In the genomic region with DNA sequence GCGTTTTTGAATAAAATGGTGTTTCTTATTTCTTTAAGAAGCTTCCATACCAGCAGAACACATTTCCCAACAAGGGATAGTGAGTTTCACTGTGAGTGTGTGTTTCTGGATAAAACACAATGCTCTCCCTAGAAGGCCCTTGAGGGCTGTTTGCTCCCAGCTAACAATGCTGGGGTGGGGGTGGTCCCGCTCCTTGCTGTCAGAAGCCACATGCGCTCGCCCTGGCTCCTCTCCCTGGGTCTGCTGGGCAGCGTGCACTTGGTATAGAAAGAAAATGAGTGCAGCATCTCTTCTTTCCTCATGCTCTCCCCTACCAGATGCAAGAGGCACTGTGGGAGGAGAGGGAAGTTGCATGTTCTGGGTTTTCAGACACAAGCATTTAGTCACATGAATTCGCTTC, we compare ENCODE assay signal across 18 cellular contexts.
DNase-seq lines count a peak whose midpoint lies in the region; ATAC-seq, FAIRE-seq and TF ChIP-seq lines count a peak whose summit lies in the region.
"Had no signal": no experiment of that assay in that cellular context is flagged by ENCODE, and none has a peak within 500 bp of the region (broad histone marks: within the 10 kb centered on the region; RNA-seq: fewer than 3 reads in every experiment).

No MANE protein-coding gene starts in this region.

- no peak overlapping the region for H2BK5ac ChIP-seq in H1 (ENCODE audit: low read depth, low read length)

- DNase-seq in DND-41 (no peak), H1 (ENCODE audit: low read depth in 1 of 2, low spot score in 2 of 2) (no peak), iPS-NIHi11 (ENCODE audit: low spot score) (peak; percentile 23), NCI-H748 (lab: John Stamatoyannopoulos, UW; ENCODE audit: unreplicated experiment) (no peak)
- DNase-seq in stimulated activated naive CD8-positive, alpha-beta T cell treated with anti-CD3 and anti-CD28 coated beads, Interleukin-15, Interleukin-2, amounts not matched to agents 100 U/mL and 50 U/mL, for 24 hours: no peak
- DNase-seq: 8988T; AML-193; Caco-2; CD8-positive, alpha-beta memory T cell; GOT3; HCEC 1CT; HFFc6 had no signal

- H4K20me1 ChIP-seq in DND-41 (ENCODE audit: insufficient read depth, low read length) (no peaks in the 10 kb centered on the region), H1 (replicated peaks in 1 of 2; ENCODE audit: control insufficient read depth in 1 of 2, insufficient read depth in 2 of 2, low read length in 2 of 2) (no peaks in the 10 kb centered on the region)
- H4K20me1 ChIP-seq: BLaER1 had no signal

- peaks cover 47% of the 10 kb centered on the region for H3K4me1 ChIP-seq in DND-41 (ENCODE audit: insufficient read depth, low read length)
- H3K4me1 ChIP-seq in HUES48 (ENCODE audit: control insufficient read depth, insufficient read depth, low read length): peaks cover 34% of the 10 kb centered on the region
- H3K4me1 ChIP-seq in H1 (replicated peaks in 1 of 4; ENCODE audit: control insufficient read depth in 3 of 4, insufficient read depth in 4 of 4, low read length in 3 of 4): peaks cover 0 to 22% (median 19%) of the 10 kb centered on the region in 4 experiments; a peak in 5 of 7 replicates
- H3K4me1 ChIP-seq: Caco-2 had no signal

- POLR2A ChIA-PET in H1 (lab: Charles Lee; ENCODE audit: partially characterized antibody): no interaction called here

- no peak overlapping the region for H4K5ac ChIP-seq in H1 (ENCODE audit: insufficient read length, low read depth, low read length)

- H3K23me2 ChIP-seq in H1 (ENCODE audit: low read depth, low read length): no peaks in the 10 kb centered on the region

- no peaks in the 10 kb centered on the region for H3K79me1 ChIP-seq in H1 (ENCODE audit: low read depth, low read length)

- H3K9ac ChIP-seq in DND-41 (ENCODE audit: low read depth, low read length) (no peak overlapping the region), HUES48 (ENCODE audit: low read depth, low read length) (no peak overlapping the region), H1 (replicated peaks in 1 of 4; ENCODE audit: extremely low read depth in 1 of 4, low read depth in 3 of 4, low read length in 3 of 4) (no peak overlapping the region)
- H3K9ac ChIP-seq: BLaER1 had no signal

- TF ChIP-seq CTCF in DND-41 (IDR thresholded peaks at IDR 0.05; ENCODE audit: borderline replicate concordance, extremely low read depth, low read length, poor library complexity, severe bottlenecking) (no peak), H1 (IDR thresholded peaks at IDR 0.05; ENCODE audit: control extremely low read depth in 1 of 3, insufficient read depth in 1 of 3, low read depth in 1 of 3, low read length in 3 of 3) (no peak)

- H3K36me3 ChIP-seq in DND-41 (ENCODE audit: insufficient read depth, low read length) (no peaks in the 10 kb centered on the region), HUES48 (ENCODE audit: control insufficient read depth, insufficient read depth, low read length) (no peaks in the 10 kb centered on the region), H1 (ENCODE audit: control insufficient read depth in 2 of 4, insufficient read depth in 4 of 4, low read length in 3 of 4) (no peaks in the 10 kb centered on the region)
- H3K36me3 ChIP-seq: BLaER1 had no signal

- no peak overlapping the region for H2AK5ac ChIP-seq in H1 (ENCODE audit: low read depth, low read length)

- no peak overlapping the region for H3K14ac ChIP-seq in H1 (ENCODE audit: insufficient read length)

- no peak overlapping the region; the same call in 1 of the 2 replicates for H3K18ac ChIP-seq in H1 (ENCODE audit: extremely low read depth, low read length)

- no peak overlapping the region for H2BK20ac ChIP-seq in H1 (ENCODE audit: low read length)

- TF ChIP-seq EP300 in H1 (IDR thresholded peaks at IDR 0.05; ENCODE audit: borderline replicate concordance in 1 of 2, low read depth in 2 of 2, low read length in 2 of 2): no peak

- H3K4ac ChIP-seq in H1 (replicated peaks; ENCODE audit: insufficient read length, low read depth, low read length): no peak overlapping the region

- no peak for FAIRE-seq in H1 (lab: Jason Lieb, UNC)
- FAIRE-seq: GM12878, GM18507, HTR-8/SVneo had no signal

- ATAC-seq in DND-41 (ENCODE audit: insufficient read depth, low read depth) (no peak), GM21528 (IDR thresholded peaks at IDR 0.05; ENCODE audit: low FRiP score, unreplicated experiment) (no peak)
- no peak for ATAC-seq in stimulated activated naive CD8-positive, alpha-beta T cell treated with anti-CD3 and anti-CD28 coated beads, Interleukin-15, Interleukin-2, amounts not matched to agents 100 U/mL and 50 U/mL, for 24 hours
- ATAC-seq: GM12878 had no signal

- CTCF ChIA-PET in H1 (lab: Charles Lee; ENCODE audit: partially characterized antibody): interaction anchor here (0.8 kb wide), 1 partner anchor 478 kb away, joined by 3 read pairs; no protein-coding TSS in a partner anchor

- H2AFZ ChIP-seq in DND-41 (ENCODE audit: low read depth, low read length): peak overlapping the region; percentile 18; the same call in 1 of the 2 replicates
- 0 out of 2 replicates have a peak overlapping the region, but pooled peaks have one; percentile 2 for H2AFZ ChIP-seq in H1 (ENCODE audit: low read length)

- WGBS in H1 (ENCODE audit: extremely low coverage in 1 of 2, insufficient coverage in 1 of 2, insufficient read length in 1 of 2, insufficient replicate concordance in 2 of 2, low coverage in 1 of 2, low lambda C conversion rate in 2 of 2, missing lambda C conversion rate in 1 of 2), 2 experiments: 64% methylated on average over 5 of the region's 6 CpGs; no CpG with 5 or more reads in 1 of the 2 experiments

- no peak overlapping the region for H3K23ac ChIP-seq in H1 (ENCODE audit: insufficient read length)

- H3K4me2 ChIP-seq in DND-41 (ENCODE audit: insufficient read depth, low read length): no peak overlapping the region
- peak overlapping the region in 1 of 2 experiments; percentile 27; a peak in 1 of 4 replicates for H3K4me2 ChIP-seq in H1 (ENCODE audit: insufficient read depth in 1 of 2, low read depth in 2 of 2, low read length in 2 of 2)

- TF ChIP-seq POLR2A in H1 (IDR thresholded peaks at IDR 0.05; ENCODE audit: control extremely low read depth in 1 of 2, low read depth in 2 of 2, low read length in 2 of 2): no peak

- H3K79me2 ChIP-seq in DND-41 (ENCODE audit: insufficient read depth, low read length) (no peaks in the 10 kb centered on the region), H1 (ENCODE audit: control insufficient read depth in 1 of 2, insufficient read depth in 2 of 2, low read length in 2 of 2) (no peaks in the 10 kb centered on the region)

- H3K27me3 ChIP-seq in DND-41 (ENCODE audit: insufficient read depth, low read length, poor library complexity) (no peaks in the 10 kb centered on the region), HUES48 (ENCODE audit: control insufficient read depth, insufficient read depth, low read length) (no peaks in the 10 kb centered on the region), H1 (replicated peaks in 1 of 4; ENCODE audit: control insufficient read depth in 3 of 4, extremely low read depth in 1 of 4, insufficient read depth in 3 of 4, low read length in 3 of 4) (no peaks in the 10 kb centered on the region; a peak in 1 of 7 replicates)
- H3K27me3 ChIP-seq: BLaER1 had no signal

- 0 out of 2 replicates have a peak overlapping the region, but pooled peaks have one; percentile 40 for H2BK12ac ChIP-seq in H1 (ENCODE audit: low read depth, low read length)

- H3K56ac ChIP-seq in H1 (replicated peaks; ENCODE audit: insufficient read length, low read depth, low read length): no peak overlapping the region

- H4K8ac ChIP-seq in H1 (ENCODE audit: extremely low read depth, insufficient read depth, low read length): no peak overlapping the region

- no peak overlapping the region for H2BK120ac ChIP-seq in H1 (replicated peaks; ENCODE audit: low read depth, low read length)

- H3K9me3 ChIP-seq in DND-41 (ENCODE audit: insufficient read depth, low read length, severe bottlenecking): no peaks in the 10 kb centered on the region
- H3K9me3 ChIP-seq in HUES48 (ENCODE audit: control insufficient read depth, insufficient read depth, low read length): no peaks in the 10 kb centered on the region
- no peaks in the 10 kb centered on the region for H3K9me3 ChIP-seq in H1 (ENCODE audit: insufficient read depth in 2 of 2, low read depth in 1 of 2, low read length in 1 of 2)
- H3K9me3 ChIP-seq: BLaER1, Caco-2 had no signal

- H4K91ac ChIP-seq in H1 (replicated peaks; ENCODE audit: insufficient read length, low read length): no peak overlapping the region

- H3K27ac ChIP-seq in DND-41 (ENCODE audit: low read length): peak overlapping the region; percentile 44
- H3K27ac ChIP-seq in HUES48 (ENCODE audit: low read depth, low read length): peak overlapping the region; percentile 80
- no peak overlapping the region for H3K27ac ChIP-seq in H1 (ENCODE audit: low read depth, low read length)
- H3K27ac ChIP-seq: BLaER1 had no signal

- H2BK15ac ChIP-seq in H1 (ENCODE audit: low read length): no peak overlapping the region

- TF ChIP-seq RAD21 in H1 (IDR thresholded peaks at IDR 0.05 in 1 of 2, conservative IDR thresholded peaks at IDR 0.05 in 1 of 2; ENCODE audit: low read depth in 2 of 2, low read length in 2 of 2): no peak

- H3K4me3 ChIP-seq in DND-41 (ENCODE audit: low read depth in 1 of 2, low read length in 2 of 2): no peak overlapping the region
- H3K4me3 ChIP-seq in HUES48 (ENCODE audit: low read depth, low read length): no peak overlapping the region
- no peak overlapping the region for H3K4me3 ChIP-seq in H1 (ENCODE audit: extremely low read depth in 1 of 4, insufficient read depth in 2 of 4, low read depth in 3 of 4, low read length in 4 of 4)
- H3K4me3 ChIP-seq: BLaER1, GM12878 had no signal

TF ChIP-seq in H1, 55 proteins besides CTCF, POLR2A, EP300 and RAD21:
- no peak for TF ChIP-seq SIRT6 (IDR thresholded peaks at IDR 0.05; ENCODE audit: low read length)
- no peak for TF ChIP-seq RNF2 (IDR thresholded peaks at IDR 0.05; ENCODE audit: borderline replicate concordance, low read depth, low read length, missing control alignments, poor library complexity, severe bottlenecking)
- TF ChIP-seq POU5F1 (IDR thresholded peaks at IDR 0.05; ENCODE audit: low read depth, low read length): 0 out of 2 replicates have a peak, but pooled peaks have one; percentile 23
- TF ChIP-seq MAX (IDR thresholded peaks at IDR 0.05): peak; percentile 54; the same call in 1 of the 2 replicates
- no peak for TF ChIP-seq POLR2AphosphoS5 (IDR thresholded peaks at IDR 0.05; ENCODE audit: low read depth, low read length)
